Comparison of ENCODE assay signal across 20 cellular contexts in the genomic region with DNA sequence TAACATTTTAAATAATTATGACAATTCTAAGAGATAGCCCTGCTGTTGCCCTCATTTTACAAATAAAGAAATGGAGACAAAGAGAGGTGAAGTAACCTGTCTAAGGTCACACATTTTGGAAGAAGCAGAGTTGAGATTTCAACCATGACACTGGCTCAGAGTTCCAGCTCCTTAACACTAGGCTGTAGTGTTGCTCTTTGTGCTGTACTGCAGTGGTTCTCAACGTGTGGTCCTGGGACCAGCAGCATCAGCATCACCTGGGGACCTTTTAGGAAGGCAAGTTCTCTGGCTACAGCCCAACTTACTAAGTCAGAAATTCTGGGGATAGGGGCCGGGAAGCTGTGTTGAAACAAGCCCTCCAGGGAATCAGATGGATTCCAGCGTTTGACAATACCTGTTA.
DNase-seq lines count a peak whose midpoint lies in the region; ATAC-seq, FAIRE-seq and TF ChIP-seq lines count a peak whose summit lies in the region.
"Had no signal": no experiment of that assay in that cellular context is flagged by ENCODE, and none has a peak within 500 bp of the region (broad histone marks: within the 10 kb centered on the region; RNA-seq: fewer than 3 reads in every experiment).

No MANE protein-coding gene starts in this region.

- H3K79me2 ChIP-seq in H1 (ENCODE audit: control insufficient read depth in 1 of 2, insufficient read depth in 2 of 2, low read length in 2 of 2) (no peaks in the 10 kb centered on the region), neural progenitor cell (ENCODE audit: low read depth) (no peaks in the 10 kb centered on the region)

- H3K23me2 ChIP-seq in H1 (ENCODE audit: low read depth, low read length) = no peaks in the 10 kb centered on the region

- CTCF ChIA-PET in H1 (lab: Charles Lee; ENCODE audit: partially characterized antibody) = interaction anchor here (0.8 to 3.7 kb wide), 24 partner anchors 8 to 1190 kb away, joined by 3 to 18 read pairs (median 4); no protein-coding TSS in a partner anchor

- POLR2A ChIA-PET in H1 (lab: Charles Lee; ENCODE audit: partially characterized antibody) = no interaction called here

- no peak overlapping the region for H3K4me2 ChIP-seq in H1 (ENCODE audit: insufficient read depth in 1 of 2, low read depth in 2 of 2, low read length in 2 of 2)
- H3K4me2 ChIP-seq in neural progenitor cell = no peak overlapping the region

- no peaks in the 10 kb centered on the region for H3K79me1 ChIP-seq in H1 (ENCODE audit: low read depth, low read length)

- H3K4me3 Mint-ChIP-seq in neural progenitor cell = no peak overlapping the region
- H3K4me3 Mint-ChIP-seq: memory B cell; natural killer cell; stimulated activated naive CD8-positive, alpha-beta T cell treated with anti-CD3 and anti-CD28 coated beads, Interleukin-15, Interleukin-2, amounts not matched to agents 100 ng/mL and 50 ng/mL, for 24 hours; T-cell had no signal

- H3K4me3 ChIP-seq in H1 (ENCODE audit: extremely low read depth in 1 of 4, insufficient read depth in 2 of 4, low read depth in 3 of 4, low read length in 4 of 4) (no peak overlapping the region), neural progenitor cell (no peak overlapping the region)
- H3K4me3 ChIP-seq: transverse colon had no signal

- H3K4ac ChIP-seq in H1 (replicated peaks; ENCODE audit: insufficient read length, low read depth, low read length) = no peak overlapping the region

- no peaks in the 10 kb centered on the region for H3F3A ChIP-seq in neural progenitor cell (ENCODE audit: low read depth)

- DNase-seq in DMS53 (lab: John Stamatoyannopoulos, UW) (peak; percentile 25), DMS53 treated with DMSO at 0.1 percent for 48 hours (lab: John Stamatoyannopoulos, UW; ENCODE audit: unreplicated experiment) (no peak), NCI-H69 (lab: John Stamatoyannopoulos, UW) (peak; percentile 51), H1 (ENCODE audit: low read depth in 1 of 2, low spot score in 2 of 2) (no peak), neural progenitor cell (ENCODE audit: low spot score) (peak; percentile 32), cerebellar cortex (ENCODE audit: low spot score) (no peak), cortex of kidney (lab: John Stamatoyannopoulos, UW) (no peak)
- DNase-seq: 8988T; activated effector memory CD4-positive, alpha-beta T cell treated with anti-CD3 and anti-CD28 coated beads, Interleukin-2, amount 50 U/mL, for 16 hours; amniotic stem cell; H7; islet precursor cell; natural killer cell; NCI-H1694 treated with DMSO at 0.1 percent for 48 hours; NCI-H226; T-cell; transverse colon had no signal

- H3K27ac Mint-ChIP-seq in neural progenitor cell = no peak overlapping the region
- H3K27ac Mint-ChIP-seq: memory B cell; natural killer cell; stimulated activated naive CD8-positive, alpha-beta T cell treated with anti-CD3 and anti-CD28 coated beads, Interleukin-15, Interleukin-2, amounts not matched to agents 100 ng/mL and 50 ng/mL, for 24 hours; T-cell had no signal

- TF ChIP-seq CTCF in H1 (IDR thresholded peaks at IDR 0.05; ENCODE audit: control extremely low read depth in 1 of 3, insufficient read depth in 1 of 3, low read depth in 1 of 3, low read length in 3 of 3) = peak in 2 of 3 experiments; percentile 54 to 64; a peak in 3 of 4 replicates
- TF ChIP-seq CTCF in neural progenitor cell (IDR thresholded peaks at IDR 0.05) = peak; percentile 43

- H3K4me1 ChIP-seq in H1 (replicated peaks in 1 of 4; ENCODE audit: control insufficient read depth in 3 of 4, insufficient read depth in 4 of 4, low read length in 3 of 4) (no peaks in the 10 kb centered on the region), neural progenitor cell (no peaks in the 10 kb centered on the region)
- H3K4me1 ChIP-seq: transverse colon had no signal

- no peak overlapping the region for H2AK5ac ChIP-seq in H1 (ENCODE audit: low read depth, low read length)

- no peak overlapping the region for H3K18ac ChIP-seq in H1 (ENCODE audit: extremely low read depth, low read length)

- H3K36me3 ChIP-seq in H1 (ENCODE audit: control insufficient read depth in 2 of 4, insufficient read depth in 4 of 4, low read length in 3 of 4) (no peaks in the 10 kb centered on the region), neural progenitor cell (no peaks in the 10 kb centered on the region)
- H3K36me3 ChIP-seq: transverse colon had no signal

- peak; percentile 45 for FAIRE-seq in H1 (lab: Jason Lieb, UNC)

- H4K91ac ChIP-seq in H1 (replicated peaks; ENCODE audit: insufficient read length, low read length) = no peak overlapping the region

- no peak for TF ChIP-seq EP300 in H1 (IDR thresholded peaks at IDR 0.05; ENCODE audit: borderline replicate concordance in 1 of 2, low read depth in 2 of 2, low read length in 2 of 2)

- no peak overlapping the region for H2BK5ac ChIP-seq in H1 (ENCODE audit: low read depth, low read length)

- TF ChIP-seq RAD21 in H1 (IDR thresholded peaks at IDR 0.05 in 1 of 2, conservative IDR thresholded peaks at IDR 0.05 in 1 of 2; ENCODE audit: low read depth in 2 of 2, low read length in 2 of 2) = peak; percentile 75 to 80

- no peak overlapping the region for H2BK15ac ChIP-seq in H1 (ENCODE audit: low read length)

- H2BK12ac ChIP-seq in H1 (ENCODE audit: low read depth, low read length) = no peak overlapping the region

- peaks cover 2% of the 10 kb centered on the region for H3K27me3 Mint-ChIP-seq in neural progenitor cell (ENCODE audit: insufficient read depth, low read depth)

- H2AFZ ChIP-seq in H1 (ENCODE audit: low read length) (no peak overlapping the region), neural progenitor cell (replicated peaks) (no peak overlapping the region)

- no peak for TF ChIP-seq POLR2A in H1 (IDR thresholded peaks at IDR 0.05; ENCODE audit: control extremely low read depth in 1 of 2, low read depth in 2 of 2, low read length in 2 of 2)

- H3K9ac ChIP-seq in H1 (replicated peaks in 1 of 4; ENCODE audit: extremely low read depth in 1 of 4, low read depth in 3 of 4, low read length in 3 of 4) (no peak overlapping the region), neural progenitor cell (no peak overlapping the region)

- H3K27me3 ChIP-seq in H1 (replicated peaks in 1 of 4; ENCODE audit: control insufficient read depth in 3 of 4, extremely low read depth in 1 of 4, insufficient read depth in 3 of 4, low read length in 3 of 4) (no peaks in the 10 kb centered on the region), neural progenitor cell (no peaks in the 10 kb centered on the region)
- H3K27me3 ChIP-seq: transverse colon had no signal

- no peak overlapping the region for H3K23ac ChIP-seq in H1 (ENCODE audit: insufficient read length)

- H3K56ac ChIP-seq in H1 (replicated peaks; ENCODE audit: insufficient read length, low read depth, low read length) = no peak overlapping the region

- no peak overlapping the region for H2BK20ac ChIP-seq in H1 (ENCODE audit: low read length)

- no peaks in the 10 kb centered on the region for H3K9me3 Mint-ChIP-seq in neural progenitor cell
- H3K9me3 Mint-ChIP-seq: memory B cell, natural killer cell had no signal

- 77% methylated on average over 3 of the region's 3 CpGs; no CpG with 5 or more reads in 1 of the 2 experiments for WGBS in H1 (ENCODE audit: extremely low coverage in 1 of 2, insufficient coverage in 1 of 2, insufficient read length in 1 of 2, insufficient replicate concordance in 2 of 2, low coverage in 1 of 2, low lambda C conversion rate in 2 of 2, missing lambda C conversion rate in 1 of 2), 2 experiments

- no peak overlapping the region for H4K5ac ChIP-seq in H1 (ENCODE audit: insufficient read length, low read depth, low read length)

- no peaks in the 10 kb centered on the region for H3K4me1 Mint-ChIP-seq in neural progenitor cell
- H3K4me1 Mint-ChIP-seq: memory B cell, natural killer cell, T-cell had no signal

- no peaks in the 10 kb centered on the region for H3K36me3 Mint-ChIP-seq in neural progenitor cell
- H3K36me3 Mint-ChIP-seq: memory B cell, natural killer cell, T-cell had no signal

- H2BK120ac ChIP-seq in H1 (replicated peaks; ENCODE audit: low read depth, low read length) = no peak overlapping the region

- ATAC-seq in HG02623 (IDR thresholded peaks at IDR 0.05; ENCODE audit: unreplicated experiment) = no peak
- ATAC-seq: natural killer cell, T-cell had no signal

- no peak overlapping the region for H4K8ac ChIP-seq in H1 (ENCODE audit: extremely low read depth, insufficient read depth, low read length)

- H4K20me1 ChIP-seq in H1 (replicated peaks in 1 of 2; ENCODE audit: control insufficient read depth in 1 of 2, insufficient read depth in 2 of 2, low read length in 2 of 2) (no peaks in the 10 kb centered on the region), neural progenitor cell (ENCODE audit: low read depth) (no peaks in the 10 kb centered on the region)

- H3K9me3 ChIP-seq in H1 (ENCODE audit: insufficient read depth in 2 of 2, low read depth in 1 of 2, low read length in 1 of 2) = no peaks in the 10 kb centered on the region
- no peaks in the 10 kb centered on the region for H3K9me3 ChIP-seq in neural progenitor cell (ENCODE audit: low read depth)
- H3K9me3 ChIP-seq: transverse colon had no signal

- H3K27ac ChIP-seq in H1 (ENCODE audit: low read depth, low read length) (no peak overlapping the region), neural progenitor cell (no peak overlapping the region)
- H3K27ac ChIP-seq: transverse colon had no signal

- H3K14ac ChIP-seq in H1 (ENCODE audit: insufficient read length) = no peak overlapping the region

TF ChIP-seq in H1, 55 proteins besides CTCF, POLR2A, EP300 and RAD21 (continues in another document):
- no peak for TF ChIP-seq YY1 (IDR thresholded peaks at IDR 0.05; ENCODE audit: low read depth, low read length)
- TF ChIP-seq CTBP2 (IDR thresholded peaks at IDR 0.05; ENCODE audit: borderline replicate concordance, insufficient read depth, insufficient read length, low read length) = no peak
- no peak for TF ChIP-seq POLR2AphosphoS5 (IDR thresholded peaks at IDR 0.05; ENCODE audit: low read depth, low read length)
- TF ChIP-seq, protein P1, sequence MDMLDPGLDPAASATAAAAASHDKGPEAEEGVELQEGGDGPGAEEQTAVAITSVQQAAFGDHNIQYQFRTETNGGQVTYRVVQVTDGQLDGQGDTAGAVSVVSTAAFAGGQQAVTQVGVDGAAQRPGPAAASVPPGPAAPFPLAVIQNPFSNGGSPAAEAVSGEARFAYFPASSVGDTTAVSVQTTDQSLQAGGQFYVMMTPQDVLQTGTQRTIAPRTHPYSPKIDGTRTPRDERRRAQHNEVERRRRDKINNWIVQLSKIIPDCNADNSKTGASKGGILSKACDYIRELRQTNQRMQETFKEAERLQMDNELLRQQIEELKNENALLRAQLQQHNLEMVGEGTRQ (IDR thresholded peaks at IDR 0.05; ENCODE audit: low read length) = no peak
- no peak for TF ChIP-seq EGR1 (IDR thresholded peaks at IDR 0.05; ENCODE audit: borderline replicate concordance, low read depth, low read length)
- no peak for TF ChIP-seq HDAC2 (IDR thresholded peaks at IDR 0.05; ENCODE audit: borderline replicate concordance in 1 of 2, low read depth in 2 of 2, low read length in 2 of 2)
- TF ChIP-seq GTF2F1 (IDR thresholded peaks at IDR 0.05; ENCODE audit: borderline replicate concordance, low read depth, low read length) = no peak
- no peak for TF ChIP-seq HDAC6 (IDR thresholded peaks at IDR 0.05; ENCODE audit: low read depth, low read length)
- no peak for TF ChIP-seq RBBP5 (IDR thresholded peaks at IDR 0.05; ENCODE audit: borderline replicate concordance, low read depth, low read length)

Comparison
In these comparisons a context has a peak if more than half of its experiments do, and no peak if none do; other contexts are left out.
1. DNase-seq: peak in DMS53 (single experiment), NCI-H69 (single experiment) and neural progenitor cell (single experiment); none in DMS53 treated with DMSO at 0.1 percent for 48 hours (single experiment), H1 (0 of 2), cerebellar cortex (single experiment) and cortex of kidney (single experiment).